In the genomic region with DNA sequence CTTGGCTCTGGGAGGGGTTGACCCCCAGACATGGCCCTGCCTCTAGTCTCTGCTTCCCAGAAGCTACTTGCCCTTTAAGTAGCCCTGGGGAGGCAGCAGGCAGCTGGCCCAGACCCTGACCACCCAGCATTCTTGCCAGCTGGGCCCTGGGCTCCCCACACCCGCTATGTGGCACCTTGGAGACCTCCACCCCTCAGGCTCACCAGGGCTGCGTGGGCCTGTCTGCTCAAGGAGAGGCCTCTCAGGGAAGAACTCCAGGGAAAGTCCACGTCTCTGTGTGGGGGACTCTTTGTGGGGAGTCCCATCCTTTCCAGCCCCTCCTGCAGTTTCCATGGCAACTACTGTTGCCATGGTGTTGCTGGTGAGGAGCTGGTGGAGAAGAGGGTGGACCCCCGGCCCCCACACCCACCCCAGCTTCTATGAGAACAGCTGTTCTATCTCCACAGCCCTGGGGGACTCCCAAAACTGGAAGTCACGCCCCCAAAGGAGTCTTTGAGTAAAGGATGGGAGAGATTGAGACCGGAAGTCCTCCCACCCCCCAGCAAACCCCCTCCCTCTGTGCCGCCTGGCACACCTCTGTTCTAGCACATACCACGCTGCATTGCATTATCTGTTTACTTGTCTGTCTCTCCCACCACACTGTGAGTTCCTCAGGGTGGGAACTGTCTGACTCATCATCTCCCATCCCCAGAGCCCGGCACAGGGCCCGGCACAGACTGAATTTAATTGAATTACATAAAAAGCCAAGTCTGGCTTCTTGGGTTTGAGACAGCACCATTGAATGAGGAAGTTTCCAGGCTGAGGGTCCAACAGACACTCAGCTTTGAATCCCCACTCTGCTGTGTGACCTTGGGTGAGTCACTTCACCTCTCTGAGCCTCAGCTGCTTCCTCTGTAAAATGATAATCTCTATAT, we compare ENCODE assay signal across 11 cellular contexts. TPM values are rescaled to one million over a fixed set of nuclear protein-coding genes. Genes with fewer than 3 reads are reported as not detected.
DNase-seq lines count a peak whose midpoint lies in the region; ATAC-seq, FAIRE-seq and TF ChIP-seq lines count a peak whose summit lies in the region.
"Had no signal": no experiment of that assay in that cellular context is flagged by ENCODE, and none has a peak within 500 bp of the region (broad histone marks: within the 10 kb centered on the region; RNA-seq: fewer than 3 reads in every experiment).

No MANE protein-coding gene starts in this region.

- H3K4me1 ChIP-seq in SJSA1 (replicated peaks): peaks cover 18% of the 10 kb centered on the region
- H3K4me1 ChIP-seq in pancreas: peaks cover 16 to 40% (median 20%) of the 10 kb centered on the region in 3 donors

- H3K4me3 ChIP-seq in BJ (ENCODE audit: low read depth, low read length): no peak overlapping the region
- no peak overlapping the region for H3K4me3 ChIP-seq in SJSA1
- H3K4me3 ChIP-seq in fibroblast of the aortic adventitia (ENCODE audit: low read depth, low read length): no peak overlapping the region
- H3K4me3 ChIP-seq in pancreas: no peak overlapping the region

- no peak for FAIRE-seq in pancreas (lab: Jason Lieb, UNC)
- FAIRE-seq: D721Med had no signal

- ATAC-seq in pancreas: no peak
- ATAC-seq: T-cell had no signal

- WGBS in pancreas, 2 donors: 80 to 86% methylated on average over 10 of the region's 10 CpGs

- intact Hi-C loops in pancreas (cut with DNase I): no loop called here

- POLR2A ChIA-PET in BJ (lab: Charles Lee): no interaction called here

- DNase-seq in BJ (ENCODE audit: low read depth): peak; percentile 66
- DNase-seq in SJSA1 (ENCODE audit: low read depth in 1 of 2, low spot score in 2 of 2): peak; percentile 61 to 71
- DNase-seq in fibroblast of the aortic adventitia (ENCODE audit: low read depth): peak; percentile 79
- DNase-seq in pancreas: peak in 2 of 6 donors; percentile 28 to 48
- DNase-seq in activated T-cell treated with anti-CD3 and anti-CD28 coated beads, Interleukin-2, amount 50 U/mL, for 1 hour: no peak
- no peak for DNase-seq in midbrain (lab: John Stamatoyannopoulos, UW)
- DNase-seq in ecto neural progenitor cell (ENCODE audit: low spot score): no peak
- DNase-seq in DMS114 treated with DMSO at 0.1 percent for 48 hours (lab: John Stamatoyannopoulos, UW; ENCODE audit: unreplicated experiment): no peak
- DNase-seq: NCI-H2029 treated with DMSO at 0.1 percent for 48 hours, T-cell had no signal

- H3K36me3 ChIP-seq in BJ (ENCODE audit: control insufficient read depth, insufficient read depth, low read length): peaks cover 6% of the 10 kb centered on the region
- no peaks in the 10 kb centered on the region for H3K36me3 ChIP-seq in SJSA1
- H3K36me3 ChIP-seq in pancreas: no peaks in the 10 kb centered on the region

- CTCF ChIA-PET in BJ (lab: Yijun Ruan, JAX): interaction anchor here (0.7 to 2.0 kb wide), 6 partner anchors 11 to 222 kb away, joined by 3 to 10 read pairs (median 3); a partner anchor contains a TSS

- no peaks in the 10 kb centered on the region for H3K27me3 ChIP-seq in BJ (ENCODE audit: control insufficient read depth, insufficient read depth, low read length)
- H3K27me3 ChIP-seq in SJSA1 (replicated peaks): no peaks in the 10 kb centered on the region
- H3K27me3 ChIP-seq in pancreas: no peaks in the 10 kb centered on the region

- H3K27ac ChIP-seq in SJSA1: peak overlapping the region; percentile 18; the same call in 1 of the 2 replicates
- H3K27ac ChIP-seq in pancreas: peak overlapping the region; percentile 75 to 90 (median 81)

- no peaks in the 10 kb centered on the region for H3K9me3 ChIP-seq in SJSA1 (replicated peaks)
- H3K9me3 ChIP-seq in pancreas: no peaks in the 10 kb centered on the region

- TF ChIP-seq CTCF in BJ (IDR thresholded peaks at IDR 0.05; ENCODE audit: insufficient read depth, low read depth, low read length) (no peak), fibroblast of the aortic adventitia (IDR thresholded peaks at IDR 0.05; ENCODE audit: insufficient read depth, low read length) (no peak), pancreas (IDR thresholded peaks at IDR 0.05) (no peak)

RNA-seq across cellular contexts. Expression of a gene that starts 12.6 kb away (rescaled TPM):
- polyA plus RNA-seq in BJ (2011; rRNA removed): 6.4 and 8.4 TPM in 2 replicates
- 15.1 and 23.2 TPM in 2 replicates for polyA minus RNA-seq in BJ (2011; rRNA and poly(A)+ RNA removed)
- total RNA-seq in SJSA1 (2014; rRNA removed; shearing (Covaris generic)): 2.2 and 2.5 TPM in 2 replicates
- total RNA-seq in fibroblast of the aortic adventitia (ENCODE audit: low replicate concordance): 28.0 and 57.4 TPM in 2 replicates
- total RNA-seq in pancreas: 10 to 100 TPM in 3 of 6 donors, 1 to 10 TPM in 3; 5.8 to 19.3 (median 10.0) TPM
- 10 to 100 TPM; 19.6 to 23.1 TPM for polyA plus RNA-seq in pancreas

RNA-seq across cellular contexts. Expression of a gene that starts 24.4 kb away (rescaled TPM):
- polyA plus RNA-seq in BJ (2011; rRNA removed) (24.0 and 36.0 TPM in 2 replicates), pancreas (10 to 100 TPM; 56.5 to 80.1 TPM)
- 55.8 and 68.4 TPM in 2 replicates for polyA minus RNA-seq in BJ (2011; rRNA and poly(A)+ RNA removed)
- 38.2 and 38.8 TPM in 2 replicates for total RNA-seq in SJSA1 (2014; rRNA removed; shearing (Covaris generic))
- total RNA-seq in fibroblast of the aortic adventitia (ENCODE audit: low replicate concordance) (47.8 and 49.6 TPM in 2 replicates), pancreas (10 to 100 TPM; 66.1 to 87.9 (median 78.0) TPM)

RNA-seq across cellular contexts. Expression of a gene that starts 55.7 kb away (rescaled TPM):
- polyA plus RNA-seq in BJ (2011; rRNA removed) (45.0 and 60.4 TPM in 2 replicates), pancreas (100 to 1,000 TPM in 1 of 2 donors, 10 to 100 TPM in 1; 86.1 to 133 TPM)
- polyA minus RNA-seq in BJ (2011; rRNA and poly(A)+ RNA removed): 18.6 and 23.4 TPM in 2 replicates
- 96.6 and 112 TPM in 2 replicates for total RNA-seq in SJSA1 (2014; rRNA removed; shearing (Covaris generic))
- total RNA-seq in fibroblast of the aortic adventitia (ENCODE audit: low replicate concordance) (37.4 and 63.4 TPM in 2 replicates), pancreas (10 to 100 TPM; 23.1 to 38.3 (median 30.9) TPM)

Comparison
In these comparisons a context has a peak if more than half of its experiments do, and no peak if none do; other contexts are left out.
1. DNase-seq: peak in BJ (single experiment), SJSA1 (2 of 2) and fibroblast of the aortic adventitia (single experiment); none in activated T-cell treated with anti-CD3 and anti-CD28 coated beads, Interleukin-2, amount 50 U/mL, for 1 hour (single experiment), midbrain (single experiment), ecto neural progenitor cell (single experiment) and DMS114 treated with DMSO at 0.1 percent for 48 hours (single experiment).